Comparison of ENCODE assay signal across 8 cellular contexts in genomic region chr9:33852216-33852826, GRCh38. TPM values are rescaled to one million over a fixed set of nuclear protein-coding genes. Genes with fewer than 3 reads are reported as not detected.
DNase-seq lines count a peak whose midpoint lies in the region; ATAC-seq and TF ChIP-seq lines count a peak whose summit lies in the region.

No MANE protein-coding gene starts in this region.

- H3K27me3 Mint-ChIP-seq in activated naive CD8-positive, alpha-beta T cell treated with anti-CD3 and anti-CD28 coated beads, Interleukin-2, amount 50 U/mL, for 24 hours, result no peaks in the 10 kb centered on the region

- H3K36me3 Mint-ChIP-seq in activated naive CD8-positive, alpha-beta T cell treated with anti-CD3 and anti-CD28 coated beads, Interleukin-2, amount 50 U/mL, for 24 hours (ENCODE audit: low read depth), result peaks cover 7% of the 10 kb centered on the region

- TF ChIP-seq CTCF in AG09309 (IDR thresholded peaks at IDR 0.05; ENCODE audit: control insufficient read depth, insufficient read depth, low read depth, low read length, missing control alignments) (peak; percentile 57), GM13977 (IDR thresholded peaks at IDR 0.05; ENCODE audit: extremely low read depth, insufficient read depth, missing control alignments) (peak; percentile 59), cardiac muscle cell (IDR thresholded peaks at IDR 0.05; ENCODE audit: low read depth, low read length) (peak; percentile 36)

- H3K9me3 ChIP-seq in cardiac muscle cell (ENCODE audit: low read depth), result no peaks in the 10 kb centered on the region

- DNase-seq in AG09309 (ENCODE audit: low read depth) (no peak), GM13977 (ENCODE audit: low spot score) (peak; percentile 27), RPMI7951 (ENCODE audit: low read depth) (peak; percentile 38), cardiac muscle cell (ENCODE audit: low read depth in 1 of 2, low spot score in 1 of 2) (peak; percentile 56 to 73), pons (ENCODE audit: low spot score) (peak; percentile 89), NK-92 (lab: John Stamatoyannopoulos, UW; ENCODE audit: unreplicated experiment) (no peak)
- peak; percentile 31 for DNase-seq in activated naive CD8-positive, alpha-beta T cell treated with anti-CD3 and anti-CD28 coated beads, Interleukin-2, amount 50 U/mL, for 24 hours

- ATAC-seq in activated naive CD8-positive, alpha-beta T cell treated with anti-CD3 and anti-CD28 coated beads, Interleukin-2, amount 50 U/mL, for 24 hours, result no peak
- no peak for ATAC-seq in GM19463 (IDR thresholded peaks at IDR 0.05; ENCODE audit: unreplicated experiment)

- no peaks in the 10 kb centered on the region for H3K9me3 Mint-ChIP-seq in activated naive CD8-positive, alpha-beta T cell treated with anti-CD3 and anti-CD28 coated beads, Interleukin-2, amount 50 U/mL, for 24 hours

- H3K27ac ChIP-seq in cardiac muscle cell, result peak overlapping the region; percentile 61

- in situ Hi-C loops in GM13977 (cut with MboI; ENCODE audit: low pct_unique_long_range_greater_than_20kb, low sequenced_read_pairs, unreplicated experiment), result no loop called here

- no peak overlapping the region for H3K4me3 Mint-ChIP-seq in activated naive CD8-positive, alpha-beta T cell treated with anti-CD3 and anti-CD28 coated beads, Interleukin-2, amount 50 U/mL, for 24 hours

- no peaks in the 10 kb centered on the region for H3K27me3 ChIP-seq in cardiac muscle cell

- H3K36me3 ChIP-seq in cardiac muscle cell, result no peaks in the 10 kb centered on the region

- H3K27ac Mint-ChIP-seq in activated naive CD8-positive, alpha-beta T cell treated with anti-CD3 and anti-CD28 coated beads, Interleukin-2, amount 50 U/mL, for 24 hours, result no peak overlapping the region

- H3K4me1 Mint-ChIP-seq in activated naive CD8-positive, alpha-beta T cell treated with anti-CD3 and anti-CD28 coated beads, Interleukin-2, amount 50 U/mL, for 24 hours, result peaks cover 30% of the 10 kb centered on the region

- H3K4me3 ChIP-seq in AG09309 (ENCODE audit: control insufficient read depth, low read depth, low read length) (no peak overlapping the region), cardiac muscle cell (no peak overlapping the region)

- H3K4me1 ChIP-seq in cardiac muscle cell (ENCODE audit: low read depth), result peaks cover 6% of the 10 kb centered on the region

RNA-seq across cellular contexts. Expression of gene UBE2R2, which starts 35.4 kb away (rescaled TPM):
- 13.0 and 18.5 TPM in 2 replicates for total RNA-seq in RPMI7951 (2014; rRNA removed; shearing (Covaris generic))
- total RNA-seq in cardiac muscle cell, result 28.6 and 35.5 TPM in 2 replicates
- polyA plus RNA-seq in cardiac muscle cell, result 45.6 and 60.9 TPM in 2 replicates

RNA-seq across cellular contexts. Expression of gene PRSS3, which starts 57.0 kb away (rescaled TPM):
- total RNA-seq in RPMI7951 (2014; rRNA removed; shearing (Covaris generic)), result 2.6 and 7.1 TPM in 2 replicates
- total RNA-seq in cardiac muscle cell, result not detected in 2 replicates
- polyA plus RNA-seq in cardiac muscle cell, result 0.24 TPM in 1 of 2 replicates, not detected in the other

Comparison
In these comparisons a context has a peak if more than half of its experiments do, and no peak if none do; other contexts are left out.
1. DNase-seq: peak in GM13977 (single experiment), RPMI7951 (single experiment), activated naive CD8-positive, alpha-beta T cell treated with anti-CD3 and anti-CD28 coated beads, Interleukin-2, amount 50 U/mL, for 24 hours (single experiment), cardiac muscle cell (2 of 2) and pons (single experiment); none in AG09309 (single experiment) and NK-92 (single experiment).
2. Peak in every context shown above with its lines, with median percentiles within 50 percentile points of each other: CTCF ChIP-seq.